Comparison of ENCODE assay signal across 6 cellular contexts in the genomic region with DNA sequence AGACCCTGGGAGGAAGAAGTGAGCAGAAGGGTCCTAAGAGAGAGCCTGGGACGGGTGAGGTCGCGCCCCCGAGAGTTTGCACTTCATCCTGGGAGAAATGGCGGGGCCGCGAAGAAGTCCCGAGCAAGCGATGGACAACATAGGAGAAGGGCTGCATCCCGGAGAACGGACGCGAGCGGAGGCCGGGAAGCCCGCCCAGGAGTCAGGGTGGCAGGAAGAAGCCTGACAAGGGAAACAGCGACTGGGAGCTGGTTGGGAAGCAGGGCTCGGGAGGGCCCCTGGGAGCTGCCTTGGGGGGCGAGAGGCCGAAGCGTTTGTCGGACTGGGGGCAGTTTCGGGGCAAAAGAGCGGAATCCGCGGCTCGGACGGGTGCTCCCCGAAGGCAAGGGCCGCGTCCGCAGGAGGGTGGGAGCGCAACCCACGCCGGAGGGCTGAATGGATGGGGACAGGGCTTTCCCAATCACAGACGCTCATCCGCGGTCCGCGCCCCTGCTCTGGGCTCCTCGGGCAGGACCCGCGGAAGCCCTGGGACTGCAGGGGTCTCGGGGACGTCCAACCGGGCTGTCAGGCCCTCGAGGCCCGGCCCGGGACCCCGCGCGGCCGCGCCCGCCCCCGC. TPM values are rescaled to one million over a fixed set of nuclear protein-coding genes. Genes with fewer than 3 reads are reported as not detected.
A peak's percentile ranks its signal among the peaks of the same experiment; 100 is the strongest.
DNase-seq lines count a peak whose midpoint lies in the region.

No MANE protein-coding gene starts in this region.

- H3K4me1 Mint-ChIP-seq in activated naive CD4-positive, alpha-beta T cell treated with anti-CD3 and anti-CD28 coated beads for 36 hours (ENCODE audit: low read depth): peaks cover 27% of the 10 kb centered on the region
- peaks cover 27% of the 10 kb centered on the region for H3K4me1 Mint-ChIP-seq in activated naive CD8-positive, alpha-beta T cell (ENCODE audit: low read depth)

- H3K27ac Mint-ChIP-seq in activated naive CD4-positive, alpha-beta T cell treated with anti-CD3 and anti-CD28 coated beads for 36 hours: peak overlapping the region; percentile 95
- H3K27ac Mint-ChIP-seq in activated naive CD8-positive, alpha-beta T cell: peak overlapping the region; percentile 96

- no peaks in the 10 kb centered on the region for H3K27me3 Mint-ChIP-seq in activated naive CD4-positive, alpha-beta T cell treated with anti-CD3 and anti-CD28 coated beads for 36 hours (ENCODE audit: low read depth)
- H3K27me3 Mint-ChIP-seq in activated naive CD8-positive, alpha-beta T cell: no peaks in the 10 kb centered on the region

- no peaks in the 10 kb centered on the region for H3K9me3 Mint-ChIP-seq in activated naive CD4-positive, alpha-beta T cell treated with anti-CD3 and anti-CD28 coated beads for 36 hours
- no peaks in the 10 kb centered on the region for H3K9me3 Mint-ChIP-seq in activated naive CD8-positive, alpha-beta T cell (ENCODE audit: low read depth)

- peak overlapping the region; percentile 96 for H3K4me3 Mint-ChIP-seq in activated naive CD4-positive, alpha-beta T cell treated with anti-CD3 and anti-CD28 coated beads for 36 hours
- H3K4me3 Mint-ChIP-seq in activated naive CD8-positive, alpha-beta T cell: peak overlapping the region; percentile 99

- intact Hi-C loops in activated naive CD4-positive, alpha-beta T cell treated with anti-CD3 and anti-CD28 coated beads for 36 hours (cut with micrococcal nuclease): loop anchor here (1.0 to 5.0 kb wide), 4 partner anchors 9 to 177 kb away; no protein-coding TSS in a partner anchor

- DNase-seq in activated naive CD4-positive, alpha-beta T cell treated with anti-CD3 and anti-CD28 coated beads for 36 hours: no peak
- no peak for DNase-seq in activated naive CD4-positive, alpha-beta T cell treated with anti-CD3 and anti-CD28 coated beads, Interleukin-2, amount 50 U/mL, for 16 hours
- DNase-seq in mesenteric fat pad (ENCODE audit: low spot score) (peak; percentile 90), NCI-H2171 (lab: John Stamatoyannopoulos, UW) (no peak)
- DNase-seq in NK-92 treated with Interleukin-12 subunit alpha and Interleukin-12 subunit beta, amount 100 ng/mL, for 24 hours (lab: John Stamatoyannopoulos, UW): no peak

- H3K36me3 Mint-ChIP-seq in activated naive CD4-positive, alpha-beta T cell treated with anti-CD3 and anti-CD28 coated beads for 36 hours (ENCODE audit: low read depth): peaks cover 5% of the 10 kb centered on the region
- H3K36me3 Mint-ChIP-seq in activated naive CD8-positive, alpha-beta T cell: no peaks in the 10 kb centered on the region

- CTCF ChIA-PET in activated naive CD4-positive, alpha-beta T cell treated with anti-CD3 and anti-CD28 coated beads for 36 hours (lab: Charles Lee): interaction anchor here (1.4 to 2.2 kb wide), 2 partner anchors 17 to 20 kb away, joined by 4 to 5 read pairs; no protein-coding TSS in a partner anchor

RNA-seq across cellular contexts. Expression of a gene that starts 0.5 kb away (rescaled TPM):
- 10 to 100 TPM; 79.3 to 79.9 TPM for total RNA-seq in activated naive CD4-positive, alpha-beta T cell treated with anti-CD3 and anti-CD28 coated beads for 36 hours
- total RNA-seq in mesenteric fat pad: 67.2 TPM

RNA-seq across cellular contexts. Expression of a gene that starts 20.4 kb away (rescaled TPM):
- 1 to 10 TPM; 3.0 to 3.4 TPM for total RNA-seq in activated naive CD4-positive, alpha-beta T cell treated with anti-CD3 and anti-CD28 coated beads for 36 hours
- 6.1 TPM for total RNA-seq in mesenteric fat pad

RNA-seq across cellular contexts. Expression of a gene that starts 20.4 kb away (rescaled TPM):
- 10 to 100 TPM; 12.1 to 14.5 TPM for total RNA-seq in activated naive CD4-positive, alpha-beta T cell treated with anti-CD3 and anti-CD28 coated beads for 36 hours
- total RNA-seq in mesenteric fat pad: 48.4 TPM

RNA-seq across cellular contexts. Expression of a gene that starts 21.4 kb away (rescaled TPM):
- total RNA-seq in activated naive CD4-positive, alpha-beta T cell treated with anti-CD3 and anti-CD28 coated beads for 36 hours: 10 to 100 TPM; 13.5 to 15.0 TPM
- 19.0 TPM for total RNA-seq in mesenteric fat pad

RNA-seq across cellular contexts. Expression of a gene that starts 36.5 kb away (rescaled TPM):
- 10 to 100 TPM; 39.8 to 47.6 TPM for total RNA-seq in activated naive CD4-positive, alpha-beta T cell treated with anti-CD3 and anti-CD28 coated beads for 36 hours
- total RNA-seq in mesenteric fat pad: 34.0 TPM
